In genomic region chr7:84477786-84478405, GRCh38 we compare ENCODE assay signal across 15 cellular contexts.
"Had no signal": no experiment of that assay in that cellular context is flagged by ENCODE, and none has a peak within 500 bp of the region (broad histone marks: within the 10 kb centered on the region; RNA-seq: fewer than 3 reads in every experiment).

No MANE protein-coding gene starts in this region.

- H3K4me1 Mint-ChIP-seq: nephron had no signal

- H3K36me3 ChIP-seq: ascending aorta, gastroesophageal sphincter, prostate gland, transverse colon had no signal

- DNase-seq: activated CD8-positive, alpha-beta T cell treated with anti-CD3 and anti-CD28 coated beads, Interleukin-2, amount 10 ng/mL, durations not matched to agents 7 days and 5 days; activated naive CD4-positive, alpha-beta T cell; hippocampal formation; left colon; occipital lobe; stimulated activated CD4-positive, alpha-beta T cell treated with anti-CD3 and anti-CD28 coated beads, Interleukin-12 subunit alpha, Interleukin-12 subunit beta, amount 100 ng/mL, for 4 hours; stimulated activated naive CD4-positive, alpha-beta T cell; substantia nigra; transverse colon had no signal

- H3K9me3 Mint-ChIP-seq: activated T-helper 1 cell treated with anti-CD3 and anti-CD28 coated beads, Interleukin-12 subunit alpha, Interleukin-12 subunit beta, Interleukin-2, Interleukin-4 antibody, amounts not matched to agents 30 ng/mL and 10 ng/mL and 1 ng/mL, durations not matched to agents 14 hours and 24 hours and 36 hours; nephron had no signal

- H3K27ac Mint-ChIP-seq: activated CD8-positive, alpha-beta T cell treated with anti-CD3 and anti-CD28 coated beads, Interleukin-2, amount 10 ng/mL, durations not matched to agents 7 days and 5 days; activated T-helper 1 cell treated with anti-CD3 and anti-CD28 coated beads, Interleukin-12 subunit alpha, Interleukin-12 subunit beta, Interleukin-2, Interleukin-4 antibody, amounts not matched to agents 30 ng/mL and 10 ng/mL and 1 ng/mL, durations not matched to agents 14 hours and 24 hours and 36 hours; nephron had no signal

- H3K4me3 Mint-ChIP-seq: activated CD8-positive, alpha-beta T cell treated with anti-CD3 and anti-CD28 coated beads, Interleukin-2, amount 10 ng/mL, durations not matched to agents 7 days and 5 days; activated T-helper 1 cell treated with anti-CD3 and anti-CD28 coated beads, Interleukin-12 subunit alpha, Interleukin-12 subunit beta, Interleukin-2, Interleukin-4 antibody, amounts not matched to agents 30 ng/mL and 10 ng/mL and 1 ng/mL, durations not matched to agents 14 hours and 24 hours and 36 hours; nephron had no signal

- H3K27ac ChIP-seq: ascending aorta, gastroesophageal sphincter, prostate gland, transverse colon had no signal

- H3K4me3 ChIP-seq: ascending aorta, gastroesophageal sphincter, prostate gland, transverse colon had no signal

- H3K9me3 ChIP-seq: ascending aorta, gastroesophageal sphincter, prostate gland, transverse colon had no signal

- ATAC-seq: activated CD8-positive, alpha-beta T cell treated with anti-CD3 and anti-CD28 coated beads, Interleukin-2, amount 10 ng/mL, durations not matched to agents 7 days and 5 days; gastroesophageal sphincter; left colon had no signal

- H3K4me1 ChIP-seq: ascending aorta, gastroesophageal sphincter, prostate gland, transverse colon had no signal

- FAIRE-seq: endothelial cell of umbilical vein had no signal

- H3K27me3 ChIP-seq: ascending aorta, gastroesophageal sphincter, transverse colon had no signal
